ENCODE assay signal across 10 cellular contexts in the genomic region with DNA sequence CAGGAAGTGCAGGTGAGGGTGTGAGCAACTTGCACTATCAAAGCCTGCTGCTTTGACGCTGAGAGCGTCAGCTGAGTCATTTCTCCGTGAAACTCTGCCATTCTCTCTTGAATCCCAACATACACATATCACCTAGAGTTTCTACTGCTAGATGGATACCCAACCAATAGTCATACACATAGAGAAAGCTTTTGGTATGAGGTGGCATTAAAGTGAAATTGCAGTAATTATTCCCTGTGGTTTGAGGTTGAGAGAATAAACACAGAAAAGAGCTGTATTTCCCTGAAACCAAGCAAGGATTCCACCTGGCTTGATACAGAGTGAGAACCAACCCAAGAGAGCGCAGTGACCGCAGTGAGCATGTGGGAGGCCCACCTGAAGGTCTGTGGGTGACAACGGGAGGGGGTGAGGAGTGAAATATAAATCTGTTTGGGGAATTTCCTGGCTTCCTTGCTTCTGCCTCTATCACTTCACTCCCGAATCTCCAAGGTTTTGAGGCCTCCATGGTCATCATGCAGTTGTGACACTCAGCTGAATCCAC. TPM values are rescaled to one million over a fixed set of nuclear protein-coding genes. Genes with fewer than 3 reads are reported as not detected.
DNase-seq lines count a peak whose midpoint lies in the region; ATAC-seq lines count a peak whose summit lies in the region.
"Had no signal": no experiment of that assay in that cellular context is flagged by ENCODE, and none has a peak within 500 bp of the region (broad histone marks: within the 10 kb centered on the region; RNA-seq: fewer than 3 reads in every experiment).

No MANE protein-coding gene starts in this region.

- H3K27me3 Mint-ChIP-seq in stimulated activated naive B cell treated with anti-CD40 and anti-IgM and Interleukin-4, amounts not matched to agents 10 μg/mL and 1 μg/mL and 100 μg/mL, for 72 hours, result peaks cover 26 to 31% of the 10 kb centered on the region in 2 donors

- no peak overlapping the region for H3K4me3 Mint-ChIP-seq in stimulated activated naive B cell treated with anti-CD40 and anti-IgM and Interleukin-4, amounts not matched to agents 10 μg/mL and 1 μg/mL and 100 μg/mL, for 72 hours
- H3K4me3 Mint-ChIP-seq: B cell, immature natural killer cell had no signal

- peaks cover 0 to 3% of the 10 kb centered on the region in 2 donors for H3K9me3 Mint-ChIP-seq in activated naive CD4-positive, alpha-beta T cell treated with anti-CD3 and anti-CD28 coated beads, Interleukin-2, amount 50 U/mL, for 72 hours
- peaks cover 0 to 3% of the 10 kb centered on the region in 2 donors for H3K9me3 Mint-ChIP-seq in stimulated activated naive B cell treated with anti-CD40 and anti-IgM and Interleukin-4, amounts not matched to agents 10 μg/mL and 1 μg/mL and 100 μg/mL, for 72 hours

- H3K27ac Mint-ChIP-seq in activated naive CD4-positive, alpha-beta T cell treated with anti-CD3 and anti-CD28 coated beads, Interleukin-2, amount 50 U/mL, for 72 hours, result peak overlapping the region in 1 of 2 donors; percentile 67
- H3K27ac Mint-ChIP-seq in stimulated activated naive B cell treated with anti-CD40 and anti-IgM and Interleukin-4, amounts not matched to agents 10 μg/mL and 1 μg/mL and 100 μg/mL, for 72 hours, result no peak overlapping the region
- H3K27ac Mint-ChIP-seq: B cell, immature natural killer cell had no signal

- peaks cover 7 to 9% of the 10 kb centered on the region in 2 donors for H3K4me1 Mint-ChIP-seq in stimulated activated naive B cell treated with anti-CD40 and anti-IgM and Interleukin-4, amounts not matched to agents 10 μg/mL and 1 μg/mL and 100 μg/mL, for 72 hours
- H3K4me1 Mint-ChIP-seq: B cell, immature natural killer cell had no signal

- peak; percentile 65 to 95 for ATAC-seq in activated naive CD4-positive, alpha-beta T cell treated with anti-CD3 and anti-CD28 coated beads, Interleukin-2, amount 50 U/mL, for 72 hours
- peak; percentile 94 for ATAC-seq in GM21737 (IDR thresholded peaks at IDR 0.05; ENCODE audit: unreplicated experiment)
- ATAC-seq in HG03378 (IDR thresholded peaks at IDR 0.05; ENCODE audit: unreplicated experiment), result peak; percentile 95
- ATAC-seq in stimulated activated naive B cell treated with anti-CD40 and anti-IgM and Interleukin-4, amounts not matched to agents 10 μg/mL and 1 μg/mL and 100 μg/mL, for 72 hours (replicated peaks), result peak; percentile 51 to 86

- DNase-seq in activated naive CD4-positive, alpha-beta T cell treated with anti-CD3 and anti-CD28 coated beads, Interleukin-2, amount 50 U/mL, for 72 hours (ENCODE audit: low spot score in 2 of 2), result peak in 1 of 2 donors; percentile 21
- no peak for DNase-seq in activated naive CD4-positive, alpha-beta T cell (lab: John Stamatoyannopoulos, UW)
- DNase-seq in stimulated activated naive B cell treated with anti-CD40 and anti-IgM and Interleukin-4, amounts not matched to agents 10 μg/mL and 1 μg/mL and 100 μg/mL, for 72 hours, result no peak
- DNase-seq in KG1 (lab: John Stamatoyannopoulos, UW), result no peak
- no peak for DNase-seq in NCI-H510A (lab: John Stamatoyannopoulos, UW)
- no peak for DNase-seq in superior temporal gyrus (ENCODE audit: extremely low spot score)
- DNase-seq: immature natural killer cell had no signal

- H3K36me3 Mint-ChIP-seq in activated naive CD4-positive, alpha-beta T cell treated with anti-CD3 and anti-CD28 coated beads, Interleukin-2, amount 50 U/mL, for 72 hours, result no peaks in the 10 kb centered on the region
- no peaks in the 10 kb centered on the region for H3K36me3 Mint-ChIP-seq in stimulated activated naive B cell treated with anti-CD40 and anti-IgM and Interleukin-4, amounts not matched to agents 10 μg/mL and 1 μg/mL and 100 μg/mL, for 72 hours
- H3K36me3 Mint-ChIP-seq: immature natural killer cell had no signal

RNA-seq across cellular contexts. Expression of a gene that starts 28.8 kb away (rescaled TPM):
- total RNA-seq in activated naive CD4-positive, alpha-beta T cell treated with anti-CD3 and anti-CD28 coated beads, Interleukin-2, amount 50 U/mL, for 72 hours, result 10 to 100 TPM; 27.0 to 36.9 TPM
